Comparison of ENCODE assay signal across 9 cellular contexts in the genomic region with DNA sequence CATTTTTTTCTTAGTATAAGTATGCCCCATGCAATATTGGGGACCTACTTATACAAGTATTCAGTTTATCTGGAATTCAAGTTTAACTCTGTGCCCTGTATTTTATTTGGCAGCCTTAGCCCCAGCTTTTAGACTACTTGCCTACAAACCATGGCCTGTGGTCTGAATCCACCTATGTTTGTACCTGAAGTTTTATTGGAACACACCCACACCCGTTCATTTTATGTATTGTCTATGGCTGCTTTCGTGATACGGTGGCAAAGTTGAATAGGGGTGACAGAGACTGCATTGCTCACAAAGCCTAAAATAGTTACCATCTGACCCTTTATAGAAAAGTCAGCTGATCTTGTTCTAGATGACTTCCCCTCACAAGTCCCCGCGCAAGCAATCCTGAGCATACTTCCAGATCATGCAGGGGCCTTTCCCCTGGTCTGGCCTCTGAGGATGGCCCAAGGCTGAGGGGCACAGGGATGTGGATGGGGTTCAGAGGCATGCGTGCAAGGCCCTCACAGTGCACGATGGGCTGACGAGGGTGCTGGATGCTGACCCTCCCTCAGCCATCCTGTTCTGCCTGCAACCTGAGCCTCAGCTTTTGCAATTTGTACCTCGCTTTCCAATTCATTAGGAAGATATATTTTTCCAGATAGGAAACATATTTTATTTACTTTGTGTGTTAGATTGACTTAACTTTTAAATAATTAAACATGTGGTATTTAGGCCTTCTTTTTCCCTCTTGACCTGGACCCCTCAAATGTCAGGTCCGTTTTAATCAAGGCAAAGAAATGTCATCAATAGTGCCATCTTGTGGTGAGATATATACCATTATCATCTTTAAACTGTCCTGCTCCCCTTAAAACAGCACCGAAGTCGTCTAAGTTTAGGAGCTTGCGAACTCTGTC.
A peak's percentile ranks its signal among the peaks of the same experiment; 100 is the strongest.
DNase-seq lines count a peak whose midpoint lies in the region; TF ChIP-seq lines count a peak whose summit lies in the region.
"Had no signal": no experiment of that assay in that cellular context is flagged by ENCODE, and none has a peak within 500 bp of the region (broad histone marks: within the 10 kb centered on the region; RNA-seq: fewer than 3 reads in every experiment).

No MANE protein-coding gene starts in this region.

- no peaks in the 10 kb centered on the region for H3K27me3 ChIP-seq in H9 (ENCODE audit: insufficient read depth, low read length)
- no peaks in the 10 kb centered on the region for H3K27me3 ChIP-seq in ascending aorta
- no peaks in the 10 kb centered on the region for H3K27me3 ChIP-seq in transverse colon
- H3K27me3 ChIP-seq in vagina = no peaks in the 10 kb centered on the region
- H3K27me3 ChIP-seq: BLaER1 treated with 17β-estradiol and CSF1 and Interleukin-3, amounts not matched to agents 10 nM and 100 nM had no signal

- no peak overlapping the region for H2BK12ac ChIP-seq in H9 (ENCODE audit: insufficient read length, low read depth, low read length)

- H3K79me1 ChIP-seq in H9 (ENCODE audit: insufficient read depth, low read depth, low read length, poor library complexity, severe bottlenecking) = no peaks in the 10 kb centered on the region

- H3K56ac ChIP-seq in H9 (ENCODE audit: insufficient read length, low read depth, low read length) = no peak overlapping the region

- H3K79me2 ChIP-seq in H9 (ENCODE audit: insufficient read depth, low read length) = no peaks in the 10 kb centered on the region

- H4K8ac ChIP-seq in H9 (replicated peaks; ENCODE audit: insufficient read length, low read depth, low read length) = no peak overlapping the region

- intact Hi-C loops in ascending aorta (cut with DNase I) (no loop called here), transverse colon (cut with DNase I; ENCODE audit: low total_unique reads) (loop anchor here (10.0 kb wide), 1 partner anchor 794 kb away; no protein-coding TSS in a partner anchor), vagina (cut with DNase I) (loop anchor here (10.0 kb wide), 1 partner anchor 804 kb away; no protein-coding TSS in a partner anchor)

- H3K36me3 Mint-ChIP-seq in H9 (ENCODE audit: insufficient read depth in 1 of 3, low read depth in 3 of 3) = no peaks in the 10 kb centered on the region

- no peak overlapping the region for H3K4me3 Mint-ChIP-seq in H9

- DNase-seq in NCI-H1417 (lab: John Stamatoyannopoulos, UW) (peak in 2 of 3 experiments; percentile 56 to 73), NCI-H1417 treated with DMSO at 0.1 percent for 48 hours (lab: John Stamatoyannopoulos, UW) (no peak), H9 (no peak), NCI-H1694 (lab: John Stamatoyannopoulos, UW) (peak; percentile 59), ascending aorta (ENCODE audit: low spot score in 2 of 2) (no peak), iPS-NIHi11 (ENCODE audit: low spot score) (peak; percentile 49), transverse colon (no peak), vagina (ENCODE audit: extremely low spot score in 2 of 2) (no peak)

- no peak for TF ChIP-seq POLR2A in transverse colon (IDR thresholded peaks at IDR 0.05)
- TF ChIP-seq POLR2A in vagina (IDR thresholded peaks at IDR 0.05) = no peak

- H4K91ac ChIP-seq in H9 (ENCODE audit: insufficient read length, low read depth, low read length) = no peak overlapping the region

- no peak overlapping the region for H4K5ac ChIP-seq in H9 (ENCODE audit: insufficient read length, low read depth, low read length)

- no peak overlapping the region for H2AK5ac ChIP-seq in H9 (ENCODE audit: insufficient read length, low read length)

- H3K4me1 ChIP-seq in H9 (ENCODE audit: insufficient read depth, low read length) (peaks cover 7% of the 10 kb centered on the region; the same call in 1 of the 2 replicates), ascending aorta (no peaks in the 10 kb centered on the region), transverse colon (peaks cover 0 to 9% (median 4%) of the 10 kb centered on the region in 4 donors), vagina (no peaks in the 10 kb centered on the region)

- no peak overlapping the region for H3K23ac ChIP-seq in H9 (ENCODE audit: insufficient read length, low read depth, low read length)

- no peaks in the 10 kb centered on the region for H3K23me2 ChIP-seq in H9 (ENCODE audit: insufficient read length, low read depth, low read length, poor library complexity, severe bottlenecking)

- no peaks in the 10 kb centered on the region for H3K27me3 Mint-ChIP-seq in H9 (ENCODE audit: low read depth)

- H3K4ac ChIP-seq in H9 (ENCODE audit: low read depth, low read length) = no peak overlapping the region

- H2BK120ac ChIP-seq in H9 (ENCODE audit: low read depth, low read length, poor library complexity, severe bottlenecking) = no peak overlapping the region

- no peak overlapping the region for H2BK20ac ChIP-seq in H9 (ENCODE audit: low read depth, low read length, poor library complexity, severe bottlenecking)

- no peaks in the 10 kb centered on the region for H4K20me1 ChIP-seq in H9 (ENCODE audit: control insufficient read depth, insufficient read depth, insufficient read length)
- H4K20me1 ChIP-seq: BLaER1 treated with 17β-estradiol and CSF1 and Interleukin-3, amounts not matched to agents 10 nM and 100 nM had no signal

- H3K4me2 ChIP-seq in H9 (ENCODE audit: insufficient read depth, insufficient read length, low read length) = no peak overlapping the region

- no peak overlapping the region; a peak in 1 of 7 replicates for H3K27ac Mint-ChIP-seq in H9

- no peak overlapping the region for H3T11ph ChIP-seq in H9 (ENCODE audit: low read length)

- no peak overlapping the region for H3K14ac ChIP-seq in H9 (ENCODE audit: insufficient read depth, low read length)

- H3K4me1 Mint-ChIP-seq in H9 = peaks cover 7 to 14% of the 10 kb centered on the region in 2 experiments; a peak in 3 of 4 replicates

- H3K18ac ChIP-seq in H9 (ENCODE audit: insufficient read length, low read depth, low read length) = no peak overlapping the region

- in situ Hi-C loops in transverse colon (cut with MboI; ENCODE audit: low pct_ligation_motif_present in 1 of 4, low pct_unique_long_range_greater_than_20kb in 1 of 4, low sequenced_read_pairs in 3 of 4) = loop anchor here (10.0 to 25.0 kb wide), 3 partner anchors 547 to 797 kb away; a partner anchor contains a TSS

- no peak for TF ChIP-seq EP300 in transverse colon (IDR thresholded peaks at IDR 0.05; ENCODE audit: low read depth)

- no peak overlapping the region for H2AFZ ChIP-seq in H9 (ENCODE audit: low read length)

- H3K9ac ChIP-seq in H9 (ENCODE audit: extremely low read depth, insufficient read length, low read length) = no peak overlapping the region
- H3K9ac ChIP-seq: BLaER1 treated with 17β-estradiol and CSF1 and Interleukin-3, amounts not matched to agents 10 nM and 100 nM had no signal

- peak; percentile 72 for TF ChIP-seq CTCF in H9 (conservative IDR thresholded peaks at IDR 0.05)
- TF ChIP-seq CTCF in ascending aorta (IDR thresholded peaks at IDR 0.05) = peak in 2 of 3 experiments; percentile 13 to 32
- TF ChIP-seq CTCF in transverse colon (IDR thresholded peaks at IDR 0.05) = peak; percentile 44 to 59 (median 51)
- TF ChIP-seq CTCF in vagina (IDR thresholded peaks at IDR 0.05) = peak in 1 of 3 experiments; percentile 29

- WGBS in H9 (ENCODE audit: extremely low coverage, insufficient read length, low lambda C conversion rate) = no CpG with 5 or more reads among the region's 13 CpGs
- WGBS in transverse colon (ENCODE audit: low coverage in 1 of 2), 2 donors = 54 to 55% methylated on average over 10 to 13 of the region's 13 CpGs

- H3K9me3 ChIP-seq in H9 (ENCODE audit: control insufficient read depth, low read depth, low read length) (no peaks in the 10 kb centered on the region), ascending aorta (no peaks in the 10 kb centered on the region), transverse colon (no peaks in the 10 kb centered on the region), vagina (no peaks in the 10 kb centered on the region)
- H3K9me3 ChIP-seq: BLaER1 treated with 17β-estradiol and CSF1 and Interleukin-3, amounts not matched to agents 10 nM and 100 nM had no signal

- H3K9me3 Mint-ChIP-seq in H9 = no peaks in the 10 kb centered on the region

- H3K36me3 ChIP-seq in ascending aorta = no peaks in the 10 kb centered on the region
- no peaks in the 10 kb centered on the region for H3K36me3 ChIP-seq in transverse colon
- H3K36me3 ChIP-seq in vagina = no peaks in the 10 kb centered on the region
- H3K36me3 ChIP-seq: BLaER1 treated with 17β-estradiol and CSF1 and Interleukin-3, amounts not matched to agents 10 nM and 100 nM had no signal

- H3K27ac ChIP-seq in H9 (ENCODE audit: insufficient read length, low read depth, low read length) (no peak overlapping the region), ascending aorta (no peak overlapping the region), transverse colon (no peak overlapping the region), vagina (no peak overlapping the region)
- H3K27ac ChIP-seq: BLaER1 treated with 17β-estradiol and CSF1 and Interleukin-3, amounts not matched to agents 10 nM and 100 nM had no signal

- H3K4me3 ChIP-seq in ascending aorta = no peak overlapping the region
- H3K4me3 ChIP-seq in transverse colon = no peak overlapping the region
- H3K4me3 ChIP-seq in vagina = no peak overlapping the region
- H3K4me3 ChIP-seq: BLaER1 treated with 17β-estradiol and CSF1 and Interleukin-3, amounts not matched to agents 10 nM and 100 nM had no signal

- H2BK5ac ChIP-seq in H9 (ENCODE audit: insufficient read length, low read length) = no peak overlapping the region

- no peak overlapping the region for H2BK15ac ChIP-seq in H9 (ENCODE audit: low read depth, low read length)

Comparison
In these comparisons a context has a peak if more than half of its experiments do, and no peak if none do; other contexts are left out.
1. DNase-seq: peak in NCI-H1417 (2 of 3), NCI-H1694 (single experiment) and iPS-NIHi11 (single experiment); none in NCI-H1417 treated with DMSO at 0.1 percent for 48 hours (single experiment), H9 (single experiment), ascending aorta (0 of 2), transverse colon (single experiment) and vagina (0 of 2).